In genomic region chr1:183180213-183180612, GRCh38 we compare ENCODE assay signal across 8 cellular contexts. TPM values are rescaled to one million over a fixed set of nuclear protein-coding genes. Genes with fewer than 3 reads are reported as not detected.
DNase-seq lines count a peak whose midpoint lies in the region; ATAC-seq and TF ChIP-seq lines count a peak whose summit lies in the region.

No MANE protein-coding gene starts in this region.

- peak; percentile 36 for ATAC-seq in GM21447 (IDR thresholded peaks at IDR 0.05; ENCODE audit: unreplicated experiment)
- ATAC-seq in HG03378 (IDR thresholded peaks at IDR 0.05; ENCODE audit: unreplicated experiment) = no peak

- H3K9ac ChIP-seq in stomach smooth muscle (ENCODE audit: low read length in 2 of 2) = no peak overlapping the region

- no peak overlapping the region for H3K4me3 ChIP-seq in stomach smooth muscle (ENCODE audit: low read length in 2 of 2)

- no peaks in the 10 kb centered on the region for H3K36me3 ChIP-seq in stomach smooth muscle (ENCODE audit: control insufficient read depth in 2 of 2, insufficient read depth in 2 of 2, low read length in 2 of 2)

- TF ChIP-seq CTCF in RWPE1 (conservative IDR thresholded peaks at IDR 0.05; ENCODE audit: low read depth) = no peak

- H3K27ac ChIP-seq in RWPE1 (peak overlapping the region; percentile 62), stomach smooth muscle (ENCODE audit: low read length) (peak overlapping the region; percentile 63)

- no peak for DNase-seq in RWPE1 (ENCODE audit: low spot score)
- peak; percentile 87 for DNase-seq in glomerular endothelial cell (ENCODE audit: extremely low read depth, low read depth, low spot score)
- DNase-seq in GDM1 (lab: John Stamatoyannopoulos, UW) = no peak
- DNase-seq in NCI-H146 (lab: John Stamatoyannopoulos, UW) = no peak
- no peak for DNase-seq in activated CD4-positive, alpha-beta T cell treated with anti-CD3 and anti-CD28 coated beads for 48 hours

- no peaks in the 10 kb centered on the region for H3K9me3 ChIP-seq in stomach smooth muscle (ENCODE audit: control insufficient read depth in 2 of 2, low read length in 2 of 2)

- POLR2A ChIA-PET in RWPE1 (lab: Yijun Ruan, JAX; ENCODE audit: low non-redundant PET) = no interaction called here

- H3K27me3 ChIP-seq in stomach smooth muscle (ENCODE audit: control insufficient read depth in 1 of 2, insufficient read depth in 2 of 2, low read length in 2 of 2) = no peaks in the 10 kb centered on the region

- peaks cover 9% of the 10 kb centered on the region for H3K4me1 ChIP-seq in stomach smooth muscle (ENCODE audit: control insufficient read depth, insufficient read depth, low read length)

- CTCF ChIA-PET in RWPE1 (lab: Yijun Ruan, JAX) = no interaction called here

RNA-seq across cellular contexts. Expression of gene LAMC2, which starts 5.9 kb away (rescaled TPM):
- total RNA-seq in glomerular endothelial cell = 132 and 173 TPM in 2 replicates
